Comparison of ENCODE assay signal across 38 cellular contexts in genomic region chr17:3546997-3547396, GRCh38.
"Had no signal": no experiment of that assay in that cellular context is flagged by ENCODE, and none has a peak within 500 bp of the region (broad histone marks: within the 10 kb centered on the region; RNA-seq: fewer than 3 reads in every experiment).

No MANE protein-coding gene starts in this region.

- H3K4me3 Mint-ChIP-seq: activated B cell treated with CpG ODN at 0.5 μM for 24 hours; activated CD4-positive, alpha-beta memory T cell treated with anti-CD3 and anti-CD28 coated beads, Interleukin-2, amount 10 ng/mL, durations not matched to agents 7 days and 5 days; activated CD4-positive, alpha-beta T cell treated with anti-CD3 and anti-CD28 coated beads, Interleukin-2, amount 10 ng/mL, durations not matched to agents 24 days and 14 days; activated CD8-positive, alpha-beta memory T cell treated with anti-CD3 and anti-CD28 coated beads, Interleukin-2, amount 10 ng/mL, durations not matched to agents 7 days and 5 days; activated CD8-positive, alpha-beta T cell treated with anti-CD3 and anti-CD28 coated beads, Interleukin-2, amount 10 ng/mL, durations not matched to agents 7 days and 5 days; activated naive CD4-positive, alpha-beta T cell treated with anti-CD3 and anti-CD28 coated beads, Interleukin-2, amount 10 ng/mL, durations not matched to agents 7 days and 5 days; activated naive CD4-positive, alpha-beta T cell treated with anti-CD3 and anti-CD28 coated beads, Interleukin-2, amount 50 U/mL, for 24 hours; activated naive CD8-positive, alpha-beta T cell; activated naive CD8-positive, alpha-beta T cell treated with anti-CD3 and anti-CD28 coated beads, Interleukin-2, amount 10 ng/mL, durations not matched to agents 7 days and 5 days; activated naive CD8-positive, alpha-beta T cell treated with anti-CD3 and anti-CD28 coated beads, Interleukin-2, amount 50 U/mL, for 24 hours; activated T-cell treated with anti-CD3 and anti-CD28 coated beads, Interleukin-2, amount 50 U/mL, for 24 hours; brain; central memory CD8-positive, alpha-beta T cell; T-helper 1 cell treated with Interleukin-12 subunit alpha and Interleukin-12 subunit beta and Interleukin-4 antibody, amounts not matched to agents 30 μg/mL and 1 μg/mL, for 36 hours; T-helper 2 cell treated with Interferon-gamma antibody and Interleukin-4, amounts not matched to agents 5 μg/mL and 100 μg/mL, for 36 hours had no signal

- H3K4me1 ChIP-seq: ascending aorta had no signal

- H3K9me3 ChIP-seq: ascending aorta had no signal

- H3K27me3 Mint-ChIP-seq: activated B cell treated with CpG ODN at 0.5 μM for 24 hours; activated CD8-positive, alpha-beta memory T cell treated with anti-CD3 and anti-CD28 coated beads, Interleukin-2, amount 10 ng/mL, durations not matched to agents 7 days and 5 days; activated naive CD4-positive, alpha-beta T cell treated with anti-CD3 and anti-CD28 coated beads, Interleukin-2, amount 50 U/mL, for 24 hours; activated T-cell treated with anti-CD3 and anti-CD28 coated beads, Interleukin-2, amount 50 U/mL, for 24 hours had no signal

- H3K4me1 Mint-ChIP-seq: activated B cell treated with CpG ODN at 0.5 μM for 24 hours; activated CD4-positive, alpha-beta memory T cell treated with anti-CD3 and anti-CD28 coated beads, Interleukin-2, amount 10 ng/mL, durations not matched to agents 7 days and 5 days; activated CD4-positive, alpha-beta T cell treated with anti-CD3 and anti-CD28 coated beads, Interleukin-2, amount 10 ng/mL, durations not matched to agents 24 days and 14 days; activated CD8-positive, alpha-beta memory T cell treated with anti-CD3 and anti-CD28 coated beads, Interleukin-2, amount 10 ng/mL, durations not matched to agents 7 days and 5 days; activated naive CD4-positive, alpha-beta T cell treated with anti-CD3 and anti-CD28 coated beads, Interleukin-2, amount 10 ng/mL, durations not matched to agents 7 days and 5 days; activated naive CD4-positive, alpha-beta T cell treated with anti-CD3 and anti-CD28 coated beads, Interleukin-2, amount 50 U/mL, for 24 hours; activated naive CD8-positive, alpha-beta T cell treated with anti-CD3 and anti-CD28 coated beads, Interleukin-2, amount 50 U/mL, for 24 hours; central memory CD8-positive, alpha-beta T cell had no signal

- H3K4me3 ChIP-seq: ascending aorta, cardiac muscle cell had no signal

- H3K27ac ChIP-seq: ascending aorta, cardiac muscle cell, VCaP had no signal

- DNase-seq: activated B cell treated with CpG ODN at 0.5 μM for 24 hours; activated CD4-positive, alpha-beta memory T cell treated with anti-CD3 and anti-CD28 coated beads, Interleukin-2, amount 10 ng/mL, durations not matched to agents 7 days and 5 days; activated CD4-positive, alpha-beta T cell treated with anti-CD3 and anti-CD28 coated beads for 4 hours; activated CD4-positive, alpha-beta T cell treated with anti-CD3 and anti-CD28 coated beads, Interleukin-2, amount 10 ng/mL, durations not matched to agents 24 days and 14 days; activated CD4-positive, alpha-beta T cell treated with anti-CD3 and anti-CD28 coated beads, Interleukin-2, amount 50 U/mL, for 1 hour; activated CD4-positive, alpha-beta T cell treated with anti-CD3 and anti-CD28 coated beads, Interleukin-2, amount 50 U/mL, for 4 hours; activated CD4-positive, CD25-positive, alpha-beta regulatory T cell treated with anti-CD3 and anti-CD28 coated beads, Interleukin-2, amount 50 U/mL, for 72 hours; activated CD8-positive, alpha-beta memory T cell treated with anti-CD3 and anti-CD28 coated beads for 24 hours; activated CD8-positive, alpha-beta memory T cell treated with anti-CD3 and anti-CD28 coated beads, Interleukin-2, amount 10 ng/mL, durations not matched to agents 7 days and 5 days; activated CD8-positive, alpha-beta memory T cell treated with anti-CD3 and anti-CD28 coated beads, Interleukin-2, amount 50 U/mL, for 48 hours; activated CD8-positive, alpha-beta T cell treated with anti-CD3 and anti-CD28 coated beads, Interleukin-2, amount 10 ng/mL, durations not matched to agents 7 days and 5 days; activated effector memory CD4-positive, alpha-beta T cell treated with Interleukin-2 at 50 U/mL for 16 hours; activated gamma-delta T cell; activated naive CD4-positive, alpha-beta T cell treated with anti-CD3 and anti-CD28 coated beads, Interleukin-2, amount 10 ng/mL, durations not matched to agents 7 days and 5 days; activated naive CD4-positive, alpha-beta T cell treated with Interleukin-2 at 50 U/mL for 16 hours; activated naive CD8-positive, alpha-beta T cell treated with anti-CD3 and anti-CD28 coated beads, Interleukin-2, amount 10 ng/mL, durations not matched to agents 7 days and 5 days; activated naive CD8-positive, alpha-beta T cell treated with anti-CD3 and anti-CD28 coated beads, Interleukin-2, amount 50 U/mL, for 24 hours; activated T-cell treated with anti-CD3 and anti-CD28 coated beads, Interleukin-2, amount 50 U/mL, for 24 hours; activated T-cell treated with anti-CD3 and anti-CD28 coated beads, Interleukin-2, amount 50 U/mL, for 48 hours; amygdala; anterior cingulate cortex; caudate nucleus; cerebellar nuclear complex; T-helper 1 cell; T-helper 2 cell; T-helper 9 cell had no signal

- H3K27ac Mint-ChIP-seq: activated B cell treated with CpG ODN at 0.5 μM for 24 hours; activated CD4-positive, alpha-beta memory T cell treated with anti-CD3 and anti-CD28 coated beads, Interleukin-2, amount 10 ng/mL, durations not matched to agents 7 days and 5 days; activated CD4-positive, alpha-beta T cell treated with anti-CD3 and anti-CD28 coated beads, Interleukin-2, amount 10 ng/mL, durations not matched to agents 24 days and 14 days; activated CD8-positive, alpha-beta memory T cell treated with anti-CD3 and anti-CD28 coated beads, Interleukin-2, amount 10 ng/mL, durations not matched to agents 7 days and 5 days; activated CD8-positive, alpha-beta T cell treated with anti-CD3 and anti-CD28 coated beads, Interleukin-2, amount 10 ng/mL, durations not matched to agents 7 days and 5 days; activated naive CD4-positive, alpha-beta T cell treated with anti-CD3 and anti-CD28 coated beads, Interleukin-2, amount 10 ng/mL, durations not matched to agents 7 days and 5 days; activated naive CD4-positive, alpha-beta T cell treated with anti-CD3 and anti-CD28 coated beads, Interleukin-2, amount 50 U/mL, for 24 hours; activated naive CD8-positive, alpha-beta T cell; activated naive CD8-positive, alpha-beta T cell treated with anti-CD3 and anti-CD28 coated beads, Interleukin-2, amount 10 ng/mL, durations not matched to agents 7 days and 5 days; activated naive CD8-positive, alpha-beta T cell treated with anti-CD3 and anti-CD28 coated beads, Interleukin-2, amount 50 U/mL, for 24 hours; activated T-cell treated with anti-CD3 and anti-CD28 coated beads, Interleukin-2, amount 50 U/mL, for 24 hours; activated T-helper 2 cell treated with anti-CD3 and anti-CD28 coated beads, Interferon-gamma antibody, Interleukin-2, Interleukin-4, amounts not matched to agents 10 μg/mL and 5 μg/mL and 100 μg/mL, durations not matched to agents 14 hours and 24 hours and 36 hours; brain; T-helper 1 cell treated with Interleukin-12 subunit alpha and Interleukin-12 subunit beta and Interleukin-4 antibody, amounts not matched to agents 30 μg/mL and 1 μg/mL, for 36 hours; T-helper 2 cell treated with Interferon-gamma antibody and Interleukin-4, amounts not matched to agents 5 μg/mL and 100 μg/mL, for 36 hours had no signal

- FAIRE-seq: bronchial epithelial cell, TTC549 had no signal

- H3K27me3 ChIP-seq: ascending aorta, cardiac muscle cell had no signal

- ATAC-seq: activated CD8-positive, alpha-beta memory T cell treated with anti-CD3 and anti-CD28 coated beads, Interleukin-2, amount 10 ng/mL, durations not matched to agents 7 days and 5 days; activated CD8-positive, alpha-beta T cell treated with anti-CD3 and anti-CD28 coated beads, Interleukin-2, amount 10 ng/mL, durations not matched to agents 7 days and 5 days; activated naive CD8-positive, alpha-beta T cell treated with anti-CD3 and anti-CD28 coated beads, Interleukin-2, amount 50 U/mL, for 24 hours had no signal

- H3K36me3 Mint-ChIP-seq: activated CD8-positive, alpha-beta memory T cell treated with anti-CD3 and anti-CD28 coated beads, Interleukin-2, amount 10 ng/mL, durations not matched to agents 7 days and 5 days; activated naive CD4-positive, alpha-beta T cell treated with anti-CD3 and anti-CD28 coated beads, Interleukin-2, amount 10 ng/mL, durations not matched to agents 7 days and 5 days; activated naive CD4-positive, alpha-beta T cell treated with anti-CD3 and anti-CD28 coated beads, Interleukin-2, amount 50 U/mL, for 24 hours; activated naive CD8-positive, alpha-beta T cell; activated naive CD8-positive, alpha-beta T cell treated with anti-CD3 and anti-CD28 coated beads, Interleukin-2, amount 10 ng/mL, durations not matched to agents 7 days and 5 days; brain had no signal

- H3K9me3 Mint-ChIP-seq: activated B cell treated with CpG ODN at 0.5 μM for 24 hours; activated CD4-positive, alpha-beta memory T cell treated with anti-CD3 and anti-CD28 coated beads, Interleukin-2, amount 10 ng/mL, durations not matched to agents 7 days and 5 days; activated CD4-positive, alpha-beta T cell treated with anti-CD3 and anti-CD28 coated beads, Interleukin-2, amount 10 ng/mL, durations not matched to agents 24 days and 14 days; activated naive CD4-positive, alpha-beta T cell treated with anti-CD3 and anti-CD28 coated beads, Interleukin-2, amount 10 ng/mL, durations not matched to agents 7 days and 5 days; activated naive CD4-positive, alpha-beta T cell treated with anti-CD3 and anti-CD28 coated beads, Interleukin-2, amount 50 U/mL, for 24 hours; activated T-cell treated with anti-CD3 and anti-CD28 coated beads, Interleukin-2, amount 50 U/mL, for 24 hours; activated T-helper 2 cell treated with anti-CD3 and anti-CD28 coated beads, Interferon-gamma antibody, Interleukin-2, Interleukin-4, amounts not matched to agents 10 μg/mL and 5 μg/mL and 100 μg/mL, durations not matched to agents 14 hours and 24 hours and 36 hours; T-helper 1 cell treated with Interleukin-12 subunit alpha and Interleukin-12 subunit beta and Interleukin-4 antibody, amounts not matched to agents 30 μg/mL and 1 μg/mL, for 36 hours; T-helper 2 cell treated with Interferon-gamma antibody and Interleukin-4, amounts not matched to agents 5 μg/mL and 100 μg/mL, for 36 hours had no signal

- H3K36me3 ChIP-seq: ascending aorta, cardiac muscle cell had no signal
